6 cellular contexts compared by ENCODE assay signal in the genomic region with DNA sequence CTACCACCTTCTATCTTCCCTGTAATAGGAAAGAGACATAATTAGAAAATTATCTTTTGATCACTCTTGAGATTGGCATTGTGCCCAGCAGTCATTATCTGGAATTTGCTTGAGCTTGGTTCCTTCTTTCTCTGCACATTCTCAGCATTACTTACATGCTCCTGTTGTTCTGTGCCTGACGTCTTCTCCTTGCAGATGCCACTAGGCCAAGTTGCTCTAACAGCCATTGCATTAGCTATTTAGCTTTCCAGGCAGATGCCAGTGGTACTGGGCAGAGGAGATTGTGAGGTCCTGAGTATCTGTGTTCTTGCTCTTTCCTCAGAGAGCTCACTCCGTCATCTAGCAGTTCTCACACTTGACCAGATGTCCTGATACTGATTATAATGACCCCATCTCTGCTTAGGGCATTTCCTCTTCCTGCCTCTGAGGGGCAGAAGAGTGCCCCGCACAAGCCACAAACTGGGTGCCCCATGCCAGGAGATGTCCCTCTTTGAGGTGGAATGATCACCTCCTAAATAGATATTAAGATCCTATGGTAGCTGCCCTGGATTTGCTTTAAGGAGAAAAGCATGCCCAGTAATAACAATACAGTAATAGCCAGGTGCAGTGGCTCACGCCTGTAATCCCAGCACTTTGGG. TPM values are rescaled to one million over a fixed set of nuclear protein-coding genes. Genes with fewer than 3 reads are reported as not detected.
DNase-seq lines count a peak whose midpoint lies in the region; ATAC-seq and TF ChIP-seq lines count a peak whose summit lies in the region.

No MANE protein-coding gene starts in this region.

- no peak for ATAC-seq in GM21529 (IDR thresholded peaks at IDR 0.05; ENCODE audit: unreplicated experiment)

- H3K36me3 ChIP-seq in kidney epithelial cell (ENCODE audit: control insufficient read depth, insufficient read depth, low read length) = no peaks in the 10 kb centered on the region

- CTCF ChIA-PET in RWPE1 (lab: Yijun Ruan, JAX) = interaction anchor here (0.5 to 0.6 kb wide), 2 partner anchors 24 to 27 kb away, joined by 3 to 4 read pairs; no protein-coding TSS in a partner anchor

- TF ChIP-seq CTCF in GM12865 (IDR thresholded peaks at IDR 0.05; ENCODE audit: insufficient read depth, low read depth, low read length, missing control alignments) (peak; percentile 16), RWPE1 (conservative IDR thresholded peaks at IDR 0.05; ENCODE audit: low read depth) (0 out of 2 replicates have a peak, but pooled peaks have one; percentile 9), kidney epithelial cell (IDR thresholded peaks at IDR 0.05; ENCODE audit: insufficient read depth, low read length, poor library complexity, severe bottlenecking) (peak; percentile 23)

- peak overlapping the region; percentile 36; the same call in 1 of the 2 replicates for H3K27ac ChIP-seq in RWPE1

- POLR2A ChIA-PET in RWPE1 (lab: Yijun Ruan, JAX; ENCODE audit: low non-redundant PET) = no interaction called here

- H3K27me3 ChIP-seq in kidney epithelial cell (ENCODE audit: control insufficient read depth, insufficient read depth, low read length) = no peaks in the 10 kb centered on the region

- no peak overlapping the region for H3K4me3 ChIP-seq in GM12865 (ENCODE audit: low read depth, low read length)
- H3K4me3 ChIP-seq in kidney epithelial cell (ENCODE audit: low read depth, low read length) = no peak overlapping the region

- no peak for DNase-seq in GM12865 (ENCODE audit: low read depth)
- no peak for DNase-seq in RWPE1 (ENCODE audit: low spot score)
- no peak for DNase-seq in kidney epithelial cell (ENCODE audit: low read depth)
- no peak for DNase-seq in midbrain (lab: John Stamatoyannopoulos, UW)
- DNase-seq in SK-N-DZ (ENCODE audit: low spot score) = no peak

RNA-seq across cellular contexts. Expression of a gene that starts 30.7 kb away (rescaled TPM):
- 51.6 and 61.7 TPM in 2 replicates for total RNA-seq in kidney epithelial cell
- polyA plus RNA-seq in SK-N-DZ (2014; cell fraction: cytosol; rRNA removed) = 8.1 and 15.1 TPM in 2 replicates
- polyA plus RNA-seq in SK-N-DZ (2014; cell fraction: nucleus; rRNA removed) = 6.1 and 13.4 TPM in 2 replicates

RNA-seq across cellular contexts. Expression of a gene that starts 31.1 kb away (rescaled TPM):
- 23.0 and 26.8 TPM in 2 replicates for total RNA-seq in kidney epithelial cell
- 16.0 and 17.1 TPM in 2 replicates for polyA plus RNA-seq in SK-N-DZ (2014; cell fraction: cytosol; rRNA removed)
- 10.3 and 12.3 TPM in 2 replicates for polyA plus RNA-seq in SK-N-DZ (2014; cell fraction: nucleus; rRNA removed)

RNA-seq across cellular contexts. Expression of a gene that starts 49.3 kb away (rescaled TPM):
- total RNA-seq in kidney epithelial cell = not detected in 2 replicates
- not detected in 2 replicates for polyA plus RNA-seq in SK-N-DZ (2014; cell fraction: cytosol; rRNA removed)
- 0.13 and 0.43 TPM in 2 replicates for polyA plus RNA-seq in SK-N-DZ (2014; cell fraction: nucleus; rRNA removed)

RNA-seq across cellular contexts. Expression of a gene that starts 52.4 kb away (rescaled TPM):
- total RNA-seq in kidney epithelial cell = 90.7 and 101 TPM in 2 replicates
- polyA plus RNA-seq in SK-N-DZ (2014; cell fraction: cytosol; rRNA removed) = 56.9 and 58.3 TPM in 2 replicates
- polyA plus RNA-seq in SK-N-DZ (2014; cell fraction: nucleus; rRNA removed) = 40.9 and 60.5 TPM in 2 replicates

RNA-seq across cellular contexts. Expression of a gene that starts 52.7 kb away (rescaled TPM):
- total RNA-seq in kidney epithelial cell = 5.8 and 8.0 TPM in 2 replicates
- polyA plus RNA-seq in SK-N-DZ (2014; cell fraction: cytosol; rRNA removed) = 5.4 and 5.9 TPM in 2 replicates
- polyA plus RNA-seq in SK-N-DZ (2014; cell fraction: nucleus; rRNA removed) = 1.8 and 3.8 TPM in 2 replicates
